ENCODE assay signal across 19 cellular contexts in genomic region chr13:64556391-64556790, GRCh38.
"Had no signal": no experiment of that assay in that cellular context is flagged by ENCODE, and none has a peak within 500 bp of the region (broad histone marks: within the 10 kb centered on the region; RNA-seq: fewer than 3 reads in every experiment).

No MANE protein-coding gene starts in this region.

- H3K36me3 ChIP-seq: colonic mucosa, esophagus squamous epithelium, heart left ventricle, lower lobe of right lung, ovary, right lobe of liver, upper lobe of left lung had no signal

- H3K4me3 ChIP-seq: body of pancreas, colonic mucosa, esophagus squamous epithelium, heart left ventricle, lower lobe of right lung, ovary, right lobe of liver, smooth muscle cell, upper lobe of left lung had no signal

- H3K27ac ChIP-seq: body of pancreas, colonic mucosa, esophagus squamous epithelium, heart left ventricle, lower lobe of right lung, ovary, right lobe of liver, upper lobe of left lung had no signal

- H3K4me1 ChIP-seq: body of pancreas, colonic mucosa, esophagus squamous epithelium, heart left ventricle, lower lobe of right lung, right lobe of liver, upper lobe of left lung had no signal

- H3K9me3 ChIP-seq: body of pancreas, colonic mucosa, esophagus squamous epithelium, heart left ventricle, lower lobe of right lung, ovary, right lobe of liver, upper lobe of left lung had no signal

- ATAC-seq: activated T-helper 17 cell treated with anti-CD3 and anti-CD28 coated beads, Interleukin-2, amount 50 U/mL, for 72 hours; body of pancreas; heart left ventricle; left colon; lower lobe of right lung; right lobe of liver; stimulated activated naive CD8-positive, alpha-beta T cell treated with anti-CD3 and anti-CD28 coated beads, Interleukin-15, amount 100 ng/mL, for 72 hours had no signal

- H3K27me3 ChIP-seq: body of pancreas, colonic mucosa, esophagus squamous epithelium, heart left ventricle, ovary, right lobe of liver, upper lobe of left lung had no signal

- DNase-seq: activated CD4-positive, alpha-beta T cell treated with anti-CD3 and anti-CD28 coated beads, Interleukin-2, amount 50 U/mL, for 48 hours; activated CD4-positive, CD25-positive, alpha-beta regulatory T cell treated with anti-CD3 and anti-CD28 coated beads, Interleukin-2, amount 50 U/mL, for 72 hours; activated naive CD4-positive, alpha-beta T cell treated with anti-CD3 and anti-CD28 coated beads for 36 hours; body of pancreas; caudate nucleus; colonic mucosa; esophagus squamous epithelium; heart left ventricle; left colon; lower lobe of right lung; midbrain; ovary; right lobe of liver; stimulated activated naive CD8-positive, alpha-beta T cell treated with anti-CD3 and anti-CD28 coated beads, Interleukin-15, amount 100 ng/mL, for 72 hours; T-helper 1 cell; T1000; upper lobe of left lung had no signal
